Comparison of ENCODE assay signal across 25 cellular contexts in genomic region chr4:31059753-31060522, GRCh38.
DNase-seq lines count a peak whose midpoint lies in the region; ATAC-seq and TF ChIP-seq lines count a peak whose summit lies in the region.
"Had no signal": no experiment of that assay in that cellular context is flagged by ENCODE, and none has a peak within 500 bp of the region (broad histone marks: within the 10 kb centered on the region; RNA-seq: fewer than 3 reads in every experiment).

No MANE protein-coding gene starts in this region.

- H3K36me3 ChIP-seq in left lung (no peaks in the 10 kb centered on the region), Karpas-422 (ENCODE audit: insufficient read depth, low read length) (no peaks in the 10 kb centered on the region), testis (ENCODE audit: low read depth, missing control alignments) (no peaks in the 10 kb centered on the region)
- H3K36me3 ChIP-seq: MG63 had no signal

- no peaks in the 10 kb centered on the region for H3K9me2 ChIP-seq in Karpas-422 (replicated peaks; ENCODE audit: insufficient read depth, low read length)

- no peak for TF ChIP-seq POLR2A in testis (IDR thresholded peaks at IDR 0.05)

- H3K27ac ChIP-seq in left lung (no peak overlapping the region), Karpas-422 (ENCODE audit: low read length) (no peak overlapping the region), testis (no peak overlapping the region)

- intact Hi-C loops in left lung (cut with DNase I) = no loop called here
- intact Hi-C loops in testis (cut with DNase I; ENCODE audit: low total_unique reads) = no loop called here

- H3K9ac ChIP-seq in Karpas-422 (ENCODE audit: low read length) = no peak overlapping the region

- H3K79me2 ChIP-seq in Karpas-422 (ENCODE audit: low read length) = no peaks in the 10 kb centered on the region

- H2AFZ ChIP-seq in Karpas-422 (ENCODE audit: low read length) = no peak overlapping the region

- no peaks in the 10 kb centered on the region for H3K27me3 ChIP-seq in left lung
- H3K27me3 ChIP-seq in Karpas-422 (ENCODE audit: low read length) = no peaks in the 10 kb centered on the region
- H3K27me3 ChIP-seq in testis = no peaks in the 10 kb centered on the region
- H3K27me3 ChIP-seq: MG63 had no signal

- H3K4me1 ChIP-seq in left lung (no peaks in the 10 kb centered on the region), Karpas-422 (ENCODE audit: low read length) (no peaks in the 10 kb centered on the region), testis (no peaks in the 10 kb centered on the region)

- ATAC-seq in left lung = no peak
- ATAC-seq: activated CD4-positive, CD25-positive, alpha-beta regulatory T cell treated with anti-CD3 and anti-CD28 coated beads, Interleukin-2, amount 50 U/mL, for 24 hours; esophagus mucosa; right cardiac atrium; Right ventricle myocardium inferior; stimulated activated naive B cell treated with anti-CD40 and anti-IgM and Interleukin-4, amounts not matched to agents 10 μg/mL and 1 μg/mL and 100 μg/mL, for 72 hours had no signal

- H3K4me3 ChIP-seq in left lung (no peak overlapping the region), Karpas-422 (ENCODE audit: low read length) (no peak overlapping the region), testis (no peak overlapping the region)
- H3K4me3 ChIP-seq: lung, MG63 had no signal

- H3K9me3 ChIP-seq in left lung (no peaks in the 10 kb centered on the region), Karpas-422 (ENCODE audit: low read length) (peaks cover 19% of the 10 kb centered on the region), testis (no peaks in the 10 kb centered on the region)
- H3K9me3 ChIP-seq: MG63 had no signal

- H4K20me1 ChIP-seq in Karpas-422 (ENCODE audit: insufficient read depth, low read depth, low read length) = no peaks in the 10 kb centered on the region

- peak; percentile 57 for DNase-seq in COR-L47 (lab: John Stamatoyannopoulos, UW)
- peak; percentile 78 for DNase-seq in NCI-H146 (lab: John Stamatoyannopoulos, UW)
- DNase-seq in amniotic epithelial cell (ENCODE audit: low read depth) = peak; percentile 55
- DNase-seq in foreskin melanocyte = peak; percentile 69
- DNase-seq in left lung = no peak
- no peak for DNase-seq in Karpas-422
- DNase-seq in testis = no peak
- DNase-seq: activated effector memory CD4-positive, alpha-beta T cell treated with anti-CD3 and anti-CD28 coated beads, Interleukin-2, amount 50 U/mL, for 16 hours; activated naive CD8-positive, alpha-beta T cell treated with anti-CD3 and anti-CD28 coated beads, Interleukin-2, amount 10 ng/mL, durations not matched to agents 7 days and 5 days; CD4-positive, alpha-beta T cell; DMS 273 treated with DMSO at 0.1 percent for 48 hours; effector memory CD4-positive, alpha-beta T cell; MG63; NCI-H1417 treated with DMSO at 0.1 percent for 48 hours; NCI-H2171; NCI-H524 treated with DMSO at 0.1 percent for 48 hours; right cardiac atrium; stimulated activated CD4-positive, alpha-beta T cell treated with anti-CD3 and anti-CD28 coated beads, Interleukin-12 subunit alpha, Interleukin-12 subunit beta, amount 100 ng/mL, for 4 hours; stimulated activated CD4-positive, alpha-beta T cell treated with anti-CD3 and anti-CD28 coated beads, Interleukin-4, amount 100 ng/mL, for 24 hours; stimulated activated naive B cell treated with anti-CD40 and anti-IgM and Interleukin-4, amounts not matched to agents 10 μg/mL and 1 μg/mL and 100 μg/mL, for 72 hours; SW 1271 had no signal

- WGBS in testis, 2 donors = 82 to 86% methylated on average over 2 of the region's 2 CpGs

- no peak for TF ChIP-seq CTCF in left lung (IDR thresholded peaks at IDR 0.05)
- TF ChIP-seq CTCF in testis (IDR thresholded peaks at IDR 0.05) = no peak

- H3K4me2 ChIP-seq in Karpas-422 (ENCODE audit: low read depth, low read length, poor library complexity, severe bottlenecking) = no peak overlapping the region

Comparison
In these comparisons a context has a peak if more than half of its experiments do, and no peak if none do; other contexts are left out.
1. DNase-seq: peak in COR-L47 (single experiment), NCI-H146 (single experiment), amniotic epithelial cell (single experiment) and foreskin melanocyte (single experiment); none in left lung (0 of 2), Karpas-422 (single experiment) and testis (single experiment).